29 cellular contexts compared by ENCODE assay signal in the genomic region with DNA sequence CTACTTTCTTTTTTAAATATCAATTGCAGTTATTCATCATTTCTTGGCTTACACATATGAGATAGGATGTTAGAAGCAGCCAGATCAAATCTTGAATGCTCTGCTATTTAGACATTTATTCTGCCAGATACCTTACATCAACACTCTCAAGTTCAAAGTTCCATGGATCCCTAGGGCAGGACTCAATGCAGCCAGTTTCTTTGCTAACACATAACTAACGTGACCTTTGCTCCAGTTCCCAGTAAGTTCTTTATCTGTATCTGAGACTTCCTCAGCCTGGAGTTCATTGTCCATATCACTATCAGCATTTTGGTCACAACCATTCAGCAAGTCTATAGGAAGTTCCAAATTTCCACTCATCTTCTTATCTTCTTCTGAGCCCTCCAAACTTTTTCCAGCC.
"Had no signal": no experiment of that assay in that cellular context is flagged by ENCODE, and none has a peak within 500 bp of the region (broad histone marks: within the 10 kb centered on the region; RNA-seq: fewer than 3 reads in every experiment).

No MANE protein-coding gene starts in this region.

- H3K9me3 ChIP-seq: Peyer's patch, SJSA1, SK-N-SH had no signal

- H3K4me1 ChIP-seq: Peyer's patch, SJSA1 had no signal

- H3K27ac ChIP-seq: KMS-11, Peyer's patch, SJSA1 had no signal

- H3K36me3 ChIP-seq: Peyer's patch, SJSA1 had no signal

- H3K4me3 ChIP-seq: Peyer's patch, SJSA1 had no signal

- H3K4me2 ChIP-seq: KMS-11, SK-N-SH had no signal

- H3K27me3 ChIP-seq: Peyer's patch, SJSA1 had no signal

- H3K9ac ChIP-seq: KMS-11, SK-N-SH had no signal

- ATAC-seq: PC-3 had no signal

- DNase-seq: Karpas-422, KBM-7, MM.1S, MV-4-11, NCI-H1092, NCI-H1105, NCI-H1417 treated with DMSO at 0.1 percent for 48 hours, NCI-H1436 treated with DMSO at 0.1 percent for 48 hours, NCI-H1694 treated with DMSO at 0.1 percent for 48 hours, NCI-H187 treated with DMSO at 0.1 percent for 48 hours, NCI-H2029, NCI-H2081, NCI-H2171 treated with DMSO at 0.1 percent for 48 hours, NCI-H2227 treated with DMSO at 0.1 percent for 48 hours, NCI-H345, NCI-H446, NCI-H510A treated with DMSO at 0.1 percent for 48 hours, NCI-H524 treated with DMSO at 0.1 percent for 48 hours, NCI-H69, NCI-H748 treated with DMSO at 0.1 percent for 48 hours, NCI-H82, PC-3, Peyer's patch, Right ventricle myocardium superior, RPMI8226, SHP77 treated with DMSO at 0.1 percent for 48 hours, SK-N-SH had no signal
